9 cellular contexts compared by ENCODE assay signal in the genomic region with DNA sequence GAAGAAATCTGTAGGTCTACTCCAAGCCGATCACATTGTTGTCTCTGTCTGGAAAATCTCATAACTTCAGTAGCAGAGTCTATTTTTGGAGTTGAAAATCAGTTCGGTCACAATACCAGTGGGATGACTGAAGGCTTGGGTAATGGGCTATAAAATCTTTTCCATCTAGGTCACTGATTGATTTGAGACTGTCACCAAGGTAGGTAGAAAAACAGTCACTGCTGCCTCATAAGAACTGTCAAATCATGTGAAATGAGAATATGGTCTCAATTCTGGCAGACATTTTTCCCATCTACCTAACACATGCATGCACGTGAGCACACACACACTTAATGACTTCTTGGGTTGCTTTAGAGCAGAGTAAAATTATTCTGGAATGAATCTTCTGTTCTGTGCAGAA.
A peak's percentile ranks its signal among the peaks of the same experiment; 100 is the strongest.
DNase-seq lines count a peak whose midpoint lies in the region; ATAC-seq and TF ChIP-seq lines count a peak whose summit lies in the region.
"Had no signal": no experiment of that assay in that cellular context is flagged by ENCODE, and none has a peak within 500 bp of the region (broad histone marks: within the 10 kb centered on the region; RNA-seq: fewer than 3 reads in every experiment).

No MANE protein-coding gene starts in this region.

- H3K9me3 ChIP-seq in HUES48 (ENCODE audit: control insufficient read depth, insufficient read depth, low read length) (peaks cover 8% of the 10 kb centered on the region), muscle layer of duodenum (ENCODE audit: control insufficient read depth in 1 of 2, low read length in 2 of 2) (peaks cover 0 to 14% of the 10 kb centered on the region in 2 donors), upper lobe of left lung (peaks cover 0 to 5% (median 2%) of the 10 kb centered on the region in 4 donors)

- H3K27me3 ChIP-seq in HUES48 (ENCODE audit: control insufficient read depth, insufficient read depth, low read length) (no peaks in the 10 kb centered on the region), muscle layer of duodenum (ENCODE audit: low read depth, low read length) (no peaks in the 10 kb centered on the region), upper lobe of left lung (no peaks in the 10 kb centered on the region)

- H3K4me1 Mint-ChIP-seq in stimulated activated memory B cell treated with anti-CD40 and anti-IgM and Interleukin-4, amounts not matched to agents 10 μg/mL and 1 μg/mL and 100 μg/mL, for 72 hours: no peaks in the 10 kb centered on the region
- H3K4me1 Mint-ChIP-seq in activated T-cell treated with anti-CD3 and anti-CD28 coated beads, Interleukin-2, amount 50 U/mL, for 24 hours (ENCODE audit: low read depth): no peaks in the 10 kb centered on the region

- no peak for TF ChIP-seq CTCF in coronary artery (IDR thresholded peaks at IDR 0.05)
- no peak for TF ChIP-seq CTCF in upper lobe of left lung (IDR thresholded peaks at IDR 0.05)

- H3K27ac ChIP-seq in HUES48 (ENCODE audit: low read depth, low read length): peak overlapping the region; percentile 79
- H3K27ac ChIP-seq in coronary artery: peak overlapping the region; percentile 60 to 78
- H3K27ac ChIP-seq in muscle layer of duodenum (ENCODE audit: low read length): peak overlapping the region; percentile 73
- H3K27ac ChIP-seq in upper lobe of left lung: peak overlapping the region; percentile 13 to 39 (median 20)

- TF ChIP-seq POLR2A in upper lobe of left lung (IDR thresholded peaks at IDR 0.05): no peak

- H3K27me3 Mint-ChIP-seq in stimulated activated memory B cell treated with anti-CD40 and anti-IgM and Interleukin-4, amounts not matched to agents 10 μg/mL and 1 μg/mL and 100 μg/mL, for 72 hours: no peaks in the 10 kb centered on the region
- peaks cover 7% of the 10 kb centered on the region for H3K27me3 Mint-ChIP-seq in activated T-cell treated with anti-CD3 and anti-CD28 coated beads, Interleukin-2, amount 50 U/mL, for 24 hours

- peaks cover 21% of the 10 kb centered on the region for H3K4me1 ChIP-seq in HUES48 (ENCODE audit: control insufficient read depth, insufficient read depth, low read length)
- H3K4me1 ChIP-seq in muscle layer of duodenum (ENCODE audit: control insufficient read depth in 1 of 2, insufficient read depth in 2 of 2, low read length in 2 of 2): peaks cover 0 to 9% of the 10 kb centered on the region in 2 donors
- peaks cover 0 to 12% (median 5%) of the 10 kb centered on the region in 4 donors for H3K4me1 ChIP-seq in upper lobe of left lung

- no peaks in the 10 kb centered on the region for H3K36me3 Mint-ChIP-seq in stimulated activated memory B cell treated with anti-CD40 and anti-IgM and Interleukin-4, amounts not matched to agents 10 μg/mL and 1 μg/mL and 100 μg/mL, for 72 hours
- no peaks in the 10 kb centered on the region for H3K36me3 Mint-ChIP-seq in activated T-cell treated with anti-CD3 and anti-CD28 coated beads, Interleukin-2, amount 50 U/mL, for 24 hours (ENCODE audit: low read depth)

- H3K4me3 Mint-ChIP-seq in stimulated activated memory B cell treated with anti-CD40 and anti-IgM and Interleukin-4, amounts not matched to agents 10 μg/mL and 1 μg/mL and 100 μg/mL, for 72 hours: no peak overlapping the region
- H3K4me3 Mint-ChIP-seq in activated T-cell treated with anti-CD3 and anti-CD28 coated beads, Interleukin-2, amount 50 U/mL, for 24 hours: no peak overlapping the region

- WGBS in upper lobe of left lung, 2 donors: 74 to 79% methylated on average over 3 of the region's 3 CpGs

- H3K9ac ChIP-seq in HUES48 (ENCODE audit: low read depth, low read length): peak overlapping the region; percentile 35; the same call in 1 of the 2 replicates
- H3K9ac ChIP-seq: KMS-11 had no signal

- DNase-seq in coronary artery (ENCODE audit: low spot score) (no peak), upper lobe of left lung (no peak)
- DNase-seq in activated T-cell treated with anti-CD3 and anti-CD28 coated beads, Interleukin-2, amount 50 U/mL, for 48 hours: no peak
- no peak for DNase-seq in activated T-cell treated with anti-CD3 and anti-CD28 coated beads, Interleukin-2, amount 50 U/mL, for 24 hours

- ATAC-seq in upper lobe of left lung (ENCODE audit: low FRiP score in 2 of 2): peak in 1 of 2 donors; percentile 58
- no peak for ATAC-seq in stimulated activated memory B cell treated with anti-CD40 and anti-IgM and Interleukin-4, amounts not matched to agents 10 μg/mL and 1 μg/mL and 100 μg/mL, for 72 hours
- ATAC-seq in GM18519 (IDR thresholded peaks at IDR 0.05; ENCODE audit: low FRiP score, unreplicated experiment): no peak

- H3K36me3 ChIP-seq in HUES48 (ENCODE audit: control insufficient read depth, insufficient read depth, low read length): no peaks in the 10 kb centered on the region
- peaks cover 0 to 4% of the 10 kb centered on the region in 2 donors for H3K36me3 ChIP-seq in muscle layer of duodenum (ENCODE audit: control insufficient read depth in 1 of 2, insufficient read depth in 2 of 2, low read length in 2 of 2)
- H3K36me3 ChIP-seq in upper lobe of left lung: no peaks in the 10 kb centered on the region

- TF ChIP-seq EP300 in upper lobe of left lung (IDR thresholded peaks at IDR 0.05): no peak

- no peak overlapping the region for H3K27ac Mint-ChIP-seq in stimulated activated memory B cell treated with anti-CD40 and anti-IgM and Interleukin-4, amounts not matched to agents 10 μg/mL and 1 μg/mL and 100 μg/mL, for 72 hours
- H3K27ac Mint-ChIP-seq in activated T-cell treated with anti-CD3 and anti-CD28 coated beads, Interleukin-2, amount 50 U/mL, for 24 hours: no peak overlapping the region

- H3K4me3 ChIP-seq in HUES48 (ENCODE audit: low read depth, low read length) (no peak overlapping the region), coronary artery (peak overlapping the region; percentile 56), muscle layer of duodenum (ENCODE audit: low read depth in 1 of 2, low read length in 2 of 2) (no peak overlapping the region), upper lobe of left lung (no peak overlapping the region)

- peaks cover 8% of the 10 kb centered on the region for H3K9me3 Mint-ChIP-seq in stimulated activated memory B cell treated with anti-CD40 and anti-IgM and Interleukin-4, amounts not matched to agents 10 μg/mL and 1 μg/mL and 100 μg/mL, for 72 hours
- H3K9me3 Mint-ChIP-seq in activated T-cell treated with anti-CD3 and anti-CD28 coated beads, Interleukin-2, amount 50 U/mL, for 24 hours: no peaks in the 10 kb centered on the region

Comparison
In these comparisons a context has a peak if more than half of its experiments do, and no peak if none do; other contexts are left out.
1. H3K27ac ChIP-seq: peak in every context shown above with its lines; median percentile 79 in HUES48; 73 in muscle layer of duodenum; 69 in coronary artery; 20 in upper lobe of left lung.